ENCODE assay signal across 15 cellular contexts in genomic region chr6:21309791-21310190, GRCh38.
DNase-seq lines count a peak whose midpoint lies in the region; ATAC-seq, FAIRE-seq and TF ChIP-seq lines count a peak whose summit lies in the region.
"Had no signal": no experiment of that assay in that cellular context is flagged by ENCODE, and none has a peak within 500 bp of the region (broad histone marks: within the 10 kb centered on the region; RNA-seq: fewer than 3 reads in every experiment).

No MANE protein-coding gene starts in this region.

- no peak overlapping the region for H4K8ac ChIP-seq in mesenchymal stem cell (ENCODE audit: low read length)

- H3K4me1 ChIP-seq in mesenchymal stem cell (ENCODE audit: control insufficient read depth, insufficient read depth, low read depth, low read length) (no peaks in the 10 kb centered on the region), stomach smooth muscle (ENCODE audit: control insufficient read depth, insufficient read depth, low read length) (peaks cover 5% of the 10 kb centered on the region)
- H3K4me1 ChIP-seq: left lung had no signal

- H3K4me1 Mint-ChIP-seq in effector memory CD8-positive, alpha-beta T cell (ENCODE audit: low read depth in 2 of 2), result no peaks in the 10 kb centered on the region

- H2BK5ac ChIP-seq in mesenchymal stem cell (ENCODE audit: low read depth, low read length, poor library complexity, severe bottlenecking), result no peak overlapping the region

- no peak overlapping the region for H4K91ac ChIP-seq in mesenchymal stem cell (ENCODE audit: low read length)

- no peak overlapping the region for H3K14ac ChIP-seq in mesenchymal stem cell (ENCODE audit: low read length in 2 of 2)

- H3K27me3 Mint-ChIP-seq in effector memory CD8-positive, alpha-beta T cell, result peaks cover 13 to 23% of the 10 kb centered on the region in 2 donors

- ATAC-seq in effector memory CD8-positive, alpha-beta T cell (replicated peaks), result no peak
- ATAC-seq: left lung had no signal

- 88% methylated on average over 9 of the region's 11 CpGs for WGBS in mesenchymal stem cell

- H3K9me3 Mint-ChIP-seq in effector memory CD8-positive, alpha-beta T cell, result no peaks in the 10 kb centered on the region

- no peak overlapping the region for H2BK120ac ChIP-seq in mesenchymal stem cell (ENCODE audit: low read depth, low read length)

- H3K79me1 ChIP-seq in mesenchymal stem cell (replicated peaks; ENCODE audit: low read length, poor library complexity, severe bottlenecking), result no peaks in the 10 kb centered on the region

- H3K36me3 ChIP-seq in mesenchymal stem cell (ENCODE audit: control insufficient read depth in 1 of 2, insufficient read depth in 2 of 2, low read depth in 1 of 2, low read length in 2 of 2) (no peaks in the 10 kb centered on the region), stomach smooth muscle (ENCODE audit: control insufficient read depth in 2 of 2, insufficient read depth in 2 of 2, low read length in 2 of 2) (no peaks in the 10 kb centered on the region)
- H3K36me3 ChIP-seq: left lung had no signal

- no peak overlapping the region for H3K4ac ChIP-seq in mesenchymal stem cell (ENCODE audit: low read depth in 1 of 2, low read length in 2 of 2)

- H3K27ac ChIP-seq in mesenchymal stem cell (ENCODE audit: low read length, poor library complexity, severe bottlenecking) (no peak overlapping the region), stomach smooth muscle (ENCODE audit: low read length) (no peak overlapping the region)
- H3K27ac ChIP-seq: epithelial cell of prostate, left lung had no signal

- no peak overlapping the region for H2BK12ac ChIP-seq in mesenchymal stem cell (ENCODE audit: low read length in 2 of 2)

- no peaks in the 10 kb centered on the region for H3K27me3 ChIP-seq in mesenchymal stem cell (ENCODE audit: control insufficient read depth in 1 of 2, insufficient read depth in 1 of 2, low read length in 2 of 2)
- no peaks in the 10 kb centered on the region for H3K27me3 ChIP-seq in stomach smooth muscle (ENCODE audit: control insufficient read depth in 1 of 2, insufficient read depth in 2 of 2, low read length in 2 of 2)
- H3K27me3 ChIP-seq: left lung had no signal

- no peak overlapping the region for H3K4me2 ChIP-seq in mesenchymal stem cell (ENCODE audit: low read length, poor library complexity, severe bottlenecking)

- no peak overlapping the region for H2AFZ ChIP-seq in mesenchymal stem cell (ENCODE audit: low read depth, low read length)

- DNase-seq in NCI-H2227 treated with DMSO at 0.1 percent for 48 hours (lab: John Stamatoyannopoulos, UW) (peak; percentile 13), choroid plexus epithelial cell (ENCODE audit: low read depth) (peak; percentile 27), mesenchymal stem cell (no peak), HTR-8/SVneo (ENCODE audit: insufficient read length, low spot score) (no peak), epidermal melanocyte (ENCODE audit: insufficient read length, low spot score) (no peak)
- DNase-seq in effector memory CD8-positive, alpha-beta T cell, result no peak
- DNase-seq: activated CD4-positive, alpha-beta T cell treated with anti-CD3 and anti-CD28 coated beads for 4 hours; cortex of kidney; left lung; NCI-H446; small intestine; stimulated activated CD4-positive, alpha-beta T cell treated with anti-CD3 and anti-CD28 coated beads, Interleukin-4, amount 100 ng/mL, for 4 hours had no signal

- no peak for FAIRE-seq in HTR-8/SVneo (lab: Jason Lieb, UNC)
- FAIRE-seq: small intestine, TTC549 had no signal

- H2AK5ac ChIP-seq in mesenchymal stem cell (ENCODE audit: low read length, severe bottlenecking), result no peak overlapping the region

- TF ChIP-seq CTCF in choroid plexus epithelial cell (conservative IDR thresholded peaks at IDR 0.05; ENCODE audit: low read depth, low read length), result no peak

- no peak overlapping the region for H3K23ac ChIP-seq in mesenchymal stem cell (ENCODE audit: low read length in 2 of 2)

- H3K4me3 Mint-ChIP-seq in effector memory CD8-positive, alpha-beta T cell, result no peak overlapping the region

- H3K4me3 ChIP-seq in choroid plexus epithelial cell (ENCODE audit: low read depth, low read length) (peak overlapping the region; percentile 53), mesenchymal stem cell (ENCODE audit: insufficient read depth in 1 of 2, low read depth in 1 of 2, low read length in 2 of 2) (peak overlapping the region in 1 of 2 experiments; percentile 64), stomach smooth muscle (ENCODE audit: low read length in 2 of 2) (peak overlapping the region; percentile 47 to 57)
- H3K4me3 ChIP-seq: left lung had no signal

- no peak overlapping the region for H2BK15ac ChIP-seq in mesenchymal stem cell (ENCODE audit: low read depth, poor library complexity, severe bottlenecking)

- H3K9ac ChIP-seq in mesenchymal stem cell (ENCODE audit: low read length) (peak overlapping the region; percentile 72), stomach smooth muscle (ENCODE audit: low read length in 2 of 2) (no peak overlapping the region)

- H3K18ac ChIP-seq in mesenchymal stem cell (ENCODE audit: low read depth in 1 of 2, low read length in 2 of 2), result no peak overlapping the region

- no peaks in the 10 kb centered on the region for H3K9me3 ChIP-seq in mesenchymal stem cell (ENCODE audit: control insufficient read depth, low read length)
- H3K9me3 ChIP-seq in stomach smooth muscle (ENCODE audit: control insufficient read depth in 2 of 2, low read length in 2 of 2), result no peaks in the 10 kb centered on the region
- H3K9me3 ChIP-seq: left lung had no signal

- no peaks in the 10 kb centered on the region for H3K36me3 Mint-ChIP-seq in effector memory CD8-positive, alpha-beta T cell (ENCODE audit: insufficient read depth)

- H3K27ac Mint-ChIP-seq in effector memory CD8-positive, alpha-beta T cell, result no peak overlapping the region

Comparison
In these comparisons a context has a peak if more than half of its experiments do, and no peak if none do; other contexts are left out.
1. DNase-seq: peak in NCI-H2227 treated with DMSO at 0.1 percent for 48 hours (single experiment) and choroid plexus epithelial cell (single experiment); none in mesenchymal stem cell (single experiment), HTR-8/SVneo (single experiment), effector memory CD8-positive, alpha-beta T cell (0 of 3) and epidermal melanocyte (single experiment).